In genomic region chr16:11042205-11042604, GRCh38 we compare ENCODE assay signal across 14 cellular contexts.
DNase-seq lines count a peak whose midpoint lies in the region; TF ChIP-seq lines count a peak whose summit lies in the region.
"Had no signal": no experiment of that assay in that cellular context is flagged by ENCODE, and none has a peak within 500 bp of the region (broad histone marks: within the 10 kb centered on the region; RNA-seq: fewer than 3 reads in every experiment).

No MANE protein-coding gene starts in this region.

- no peak for TF ChIP-seq CTCF in left ventricle myocardium inferior (IDR thresholded peaks at IDR 0.05; ENCODE audit: borderline replicate concordance)

- H2BK120ac ChIP-seq in mesenchymal stem cell (ENCODE audit: low read depth, low read length), result no peak overlapping the region

- no peak overlapping the region for H3K9ac ChIP-seq in mesenchymal stem cell (ENCODE audit: low read length)
- H3K9ac ChIP-seq: BLaER1 had no signal

- H3K4me2 ChIP-seq in mesenchymal stem cell (ENCODE audit: low read length, poor library complexity, severe bottlenecking), result no peak overlapping the region
- H3K4me2 ChIP-seq: BLaER1 had no signal

- H3K27ac Mint-ChIP-seq in activated T-cell treated with anti-CD3 and anti-CD28 coated beads, Interleukin-2, amount 50 U/mL, for 24 hours, result no peak overlapping the region

- no peak overlapping the region for H3K23ac ChIP-seq in mesenchymal stem cell (ENCODE audit: low read length in 2 of 2)

- H3K36me3 ChIP-seq in KOPT-K1 (ENCODE audit: insufficient read depth, low read length) (peaks cover 73% of the 10 kb centered on the region), mesenchymal stem cell (ENCODE audit: control insufficient read depth in 1 of 2, insufficient read depth in 2 of 2, low read depth in 1 of 2, low read length in 2 of 2) (peaks cover 47 to 53% of the 10 kb centered on the region in 2 experiments), left ventricle myocardium inferior (peaks cover 81% of the 10 kb centered on the region)

- H3K27me3 ChIP-seq in mesenchymal stem cell (ENCODE audit: control insufficient read depth in 1 of 2, insufficient read depth in 1 of 2, low read length in 2 of 2) (no peaks in the 10 kb centered on the region), left ventricle myocardium inferior (ENCODE audit: low read depth) (no peaks in the 10 kb centered on the region)
- H3K27me3 ChIP-seq: BLaER1 had no signal

- no peak overlapping the region for H3K14ac ChIP-seq in mesenchymal stem cell (ENCODE audit: low read length in 2 of 2)

- peak overlapping the region; percentile 15 for H4K91ac ChIP-seq in mesenchymal stem cell (ENCODE audit: low read length)

- H4K8ac ChIP-seq in mesenchymal stem cell (ENCODE audit: low read length), result no peak overlapping the region

- no peak overlapping the region for H3K4me3 ChIP-seq in mesenchymal stem cell (ENCODE audit: insufficient read depth in 1 of 2, low read depth in 1 of 2, low read length in 2 of 2)
- no peak overlapping the region for H3K4me3 ChIP-seq in left ventricle myocardium inferior
- H3K4me3 ChIP-seq: BLaER1 had no signal

- no peak overlapping the region for H2BK5ac ChIP-seq in mesenchymal stem cell (ENCODE audit: low read depth, low read length, poor library complexity, severe bottlenecking)

- H2AK5ac ChIP-seq in mesenchymal stem cell (ENCODE audit: low read length, severe bottlenecking), result no peak overlapping the region

- H3K18ac ChIP-seq in mesenchymal stem cell (ENCODE audit: low read depth in 1 of 2, low read length in 2 of 2), result no peak overlapping the region

- H3K36me3 Mint-ChIP-seq in activated T-cell treated with anti-CD3 and anti-CD28 coated beads, Interleukin-2, amount 50 U/mL, for 24 hours (ENCODE audit: low read depth), result peaks cover 90% of the 10 kb centered on the region

- H2AFZ ChIP-seq in mesenchymal stem cell (ENCODE audit: low read depth, low read length), result no peak overlapping the region

- no peaks in the 10 kb centered on the region for H3K79me1 ChIP-seq in mesenchymal stem cell (replicated peaks; ENCODE audit: low read length, poor library complexity, severe bottlenecking)

- H3K27ac ChIP-seq in KOPT-K1 (ENCODE audit: low read depth, low read length, poor library complexity, severe bottlenecking), result peak overlapping the region; percentile 9
- H3K27ac ChIP-seq in mesenchymal stem cell (ENCODE audit: low read length, poor library complexity, severe bottlenecking), result no peak overlapping the region
- no peak overlapping the region for H3K27ac ChIP-seq in left ventricle myocardium inferior (replicated peaks)
- H3K27ac ChIP-seq: BLaER1 had no signal

- no peak overlapping the region for H2BK12ac ChIP-seq in mesenchymal stem cell (ENCODE audit: low read length in 2 of 2)

- H3K9me3 Mint-ChIP-seq in activated T-cell treated with anti-CD3 and anti-CD28 coated beads, Interleukin-2, amount 50 U/mL, for 24 hours, result no peaks in the 10 kb centered on the region
- H3K9me3 Mint-ChIP-seq: CD8-positive, alpha-beta memory T cell; H9 had no signal

- WGBS in mesenchymal stem cell, result 96% methylated on average over 7 of the region's 11 CpGs

- H3K4me1 Mint-ChIP-seq in activated T-cell treated with anti-CD3 and anti-CD28 coated beads, Interleukin-2, amount 50 U/mL, for 24 hours (ENCODE audit: low read depth), result peaks cover 14% of the 10 kb centered on the region
- H3K4me1 Mint-ChIP-seq: CD8-positive, alpha-beta memory T cell had no signal

- H3K4ac ChIP-seq in mesenchymal stem cell (ENCODE audit: low read depth in 1 of 2, low read length in 2 of 2), result no peak overlapping the region

- no peak overlapping the region for H3K4me3 Mint-ChIP-seq in activated T-cell treated with anti-CD3 and anti-CD28 coated beads, Interleukin-2, amount 50 U/mL, for 24 hours
- H3K4me3 Mint-ChIP-seq: CD8-positive, alpha-beta memory T cell; H9 had no signal

- no peak overlapping the region for H2BK15ac ChIP-seq in mesenchymal stem cell (ENCODE audit: low read depth, poor library complexity, severe bottlenecking)

- H3K9me3 ChIP-seq in KOPT-K1 (ENCODE audit: insufficient read depth, low read length, poor library complexity, severe bottlenecking), result no peaks in the 10 kb centered on the region
- H3K9me3 ChIP-seq in mesenchymal stem cell (ENCODE audit: control insufficient read depth, low read length), result no peaks in the 10 kb centered on the region
- H3K9me3 ChIP-seq in left ventricle myocardium inferior (replicated peaks), result no peaks in the 10 kb centered on the region
- H3K9me3 ChIP-seq: BLaER1, Caco-2 had no signal

- no peaks in the 10 kb centered on the region for H3K4me1 ChIP-seq in mesenchymal stem cell (ENCODE audit: control insufficient read depth, insufficient read depth, low read depth, low read length)
- peaks cover 10% of the 10 kb centered on the region for H3K4me1 ChIP-seq in left ventricle myocardium inferior
- H3K4me1 ChIP-seq: BLaER1, Caco-2 had no signal

- peak; percentile 11 for DNase-seq in activated T-cell treated with anti-CD3 and anti-CD28 coated beads, Interleukin-2, amount 50 U/mL, for 24 hours
- DNase-seq in activated T-cell treated with anti-CD3 and anti-CD28 coated beads for 4 hours, result no peak
- no peak for DNase-seq in mesenchymal stem cell
- no peak for DNase-seq in GDM1 (lab: John Stamatoyannopoulos, UW)
- DNase-seq in left ventricle myocardium inferior, result no peak
- no peak for DNase-seq in iPS-NIHi11 (ENCODE audit: low spot score)
- DNase-seq: 8988T; AML-193; Caco-2; CD8-positive, alpha-beta memory T cell; GOT3; H9 had no signal

- H3K27me3 Mint-ChIP-seq in activated T-cell treated with anti-CD3 and anti-CD28 coated beads, Interleukin-2, amount 50 U/mL, for 24 hours, result no peaks in the 10 kb centered on the region
- H3K27me3 Mint-ChIP-seq: CD8-positive, alpha-beta memory T cell had no signal

- intact Hi-C loops in left ventricle myocardium inferior (cut with micrococcal nuclease), result no loop called here
